20 cellular contexts compared by ENCODE assay signal in genomic region chr5:83404182-83404712, GRCh38.
DNase-seq lines count a peak whose midpoint lies in the region; ATAC-seq and TF ChIP-seq lines count a peak whose summit lies in the region.
"Had no signal": no experiment of that assay in that cellular context is flagged by ENCODE, and none has a peak within 500 bp of the region (broad histone marks: within the 10 kb centered on the region; RNA-seq: fewer than 3 reads in every experiment).

No MANE protein-coding gene starts in this region.

- TF ChIP-seq CTCF in brain (conservative IDR thresholded peaks at IDR 0.05): no peak
- no peak for TF ChIP-seq CTCF in retinal pigment epithelial cell (conservative IDR thresholded peaks at IDR 0.05; ENCODE audit: low read depth, low read length)

- no peak overlapping the region for H3K4me3 ChIP-seq in retinal pigment epithelial cell (ENCODE audit: low read length)
- H3K4me3 ChIP-seq: MG63 had no signal

- peak overlapping the region in 3 of 5 experiments; percentile 36 to 55 (median 50) for H3K27ac Mint-ChIP-seq in brain
- H3K27ac Mint-ChIP-seq: IgD-negative memory B cell had no signal

- no peak overlapping the region for H3K4me3 Mint-ChIP-seq in brain
- H3K4me3 Mint-ChIP-seq: IgD-negative memory B cell had no signal

- ATAC-seq in left ventricle myocardium superior: peak; percentile 98
- ATAC-seq in GM19351 (IDR thresholded peaks at IDR 0.05; ENCODE audit: unreplicated experiment): no peak
- ATAC-seq: PC-3 had no signal

- H3K36me3 Mint-ChIP-seq in brain: no peaks in the 10 kb centered on the region
- H3K36me3 Mint-ChIP-seq: IgD-negative memory B cell had no signal

- DNase-seq in NCI-H1417 (lab: John Stamatoyannopoulos, UW) (peak in 2 of 3 experiments; percentile 4 to 9), NCI-H1417 treated with DMSO at 0.1 percent for 48 hours (lab: John Stamatoyannopoulos, UW) (no peak), left ventricle myocardium superior (peak; percentile 26), retinal pigment epithelial cell (ENCODE audit: low read depth) (peak; percentile 9), OCI-M2 (lab: John Stamatoyannopoulos, UW; ENCODE audit: unreplicated experiment) (no peak), germinal center (ENCODE audit: low spot score) (no peak)
- DNase-seq: AML-193, DMS79, HCEC 1CT, Kasumi-1, MG63, NCI-H1092, NCI-H2081, NCI-H510A, NCI-H748 treated with DMSO at 0.1 percent for 48 hours, PC-3, SW 1271 had no signal

- H3K9me3 Mint-ChIP-seq in brain: peaks cover 2 to 5% (median 4%) of the 10 kb centered on the region in 5 experiments

- H3K4me1 Mint-ChIP-seq in brain: peaks cover 28% of the 10 kb centered on the region

- H3K27me3 Mint-ChIP-seq in brain: no peaks in the 10 kb centered on the region
- H3K27me3 Mint-ChIP-seq: IgD-negative memory B cell had no signal

- intact Hi-C loops in left ventricle myocardium superior (cut with micrococcal nuclease): no loop called here

Comparison
In these comparisons a context has a peak if more than half of its experiments do, and no peak if none do; other contexts are left out.
1. DNase-seq: peak in NCI-H1417 (2 of 3), left ventricle myocardium superior (single experiment) and retinal pigment epithelial cell (single experiment); none in NCI-H1417 treated with DMSO at 0.1 percent for 48 hours (single experiment), OCI-M2 (single experiment) and germinal center (single experiment).